ENCODE assay signal across 1 cellular context in genomic region chr7:7989133-7989984, GRCh38.
TF ChIP-seq lines count a peak whose summit lies in the region.

No MANE protein-coding gene starts in this region.

TF ChIP-seq in GM23338, 12 proteins besides CTCF, POLR2A, EP300 and RAD21 (continued from another document):
- TF ChIP-seq, protein P1, sequence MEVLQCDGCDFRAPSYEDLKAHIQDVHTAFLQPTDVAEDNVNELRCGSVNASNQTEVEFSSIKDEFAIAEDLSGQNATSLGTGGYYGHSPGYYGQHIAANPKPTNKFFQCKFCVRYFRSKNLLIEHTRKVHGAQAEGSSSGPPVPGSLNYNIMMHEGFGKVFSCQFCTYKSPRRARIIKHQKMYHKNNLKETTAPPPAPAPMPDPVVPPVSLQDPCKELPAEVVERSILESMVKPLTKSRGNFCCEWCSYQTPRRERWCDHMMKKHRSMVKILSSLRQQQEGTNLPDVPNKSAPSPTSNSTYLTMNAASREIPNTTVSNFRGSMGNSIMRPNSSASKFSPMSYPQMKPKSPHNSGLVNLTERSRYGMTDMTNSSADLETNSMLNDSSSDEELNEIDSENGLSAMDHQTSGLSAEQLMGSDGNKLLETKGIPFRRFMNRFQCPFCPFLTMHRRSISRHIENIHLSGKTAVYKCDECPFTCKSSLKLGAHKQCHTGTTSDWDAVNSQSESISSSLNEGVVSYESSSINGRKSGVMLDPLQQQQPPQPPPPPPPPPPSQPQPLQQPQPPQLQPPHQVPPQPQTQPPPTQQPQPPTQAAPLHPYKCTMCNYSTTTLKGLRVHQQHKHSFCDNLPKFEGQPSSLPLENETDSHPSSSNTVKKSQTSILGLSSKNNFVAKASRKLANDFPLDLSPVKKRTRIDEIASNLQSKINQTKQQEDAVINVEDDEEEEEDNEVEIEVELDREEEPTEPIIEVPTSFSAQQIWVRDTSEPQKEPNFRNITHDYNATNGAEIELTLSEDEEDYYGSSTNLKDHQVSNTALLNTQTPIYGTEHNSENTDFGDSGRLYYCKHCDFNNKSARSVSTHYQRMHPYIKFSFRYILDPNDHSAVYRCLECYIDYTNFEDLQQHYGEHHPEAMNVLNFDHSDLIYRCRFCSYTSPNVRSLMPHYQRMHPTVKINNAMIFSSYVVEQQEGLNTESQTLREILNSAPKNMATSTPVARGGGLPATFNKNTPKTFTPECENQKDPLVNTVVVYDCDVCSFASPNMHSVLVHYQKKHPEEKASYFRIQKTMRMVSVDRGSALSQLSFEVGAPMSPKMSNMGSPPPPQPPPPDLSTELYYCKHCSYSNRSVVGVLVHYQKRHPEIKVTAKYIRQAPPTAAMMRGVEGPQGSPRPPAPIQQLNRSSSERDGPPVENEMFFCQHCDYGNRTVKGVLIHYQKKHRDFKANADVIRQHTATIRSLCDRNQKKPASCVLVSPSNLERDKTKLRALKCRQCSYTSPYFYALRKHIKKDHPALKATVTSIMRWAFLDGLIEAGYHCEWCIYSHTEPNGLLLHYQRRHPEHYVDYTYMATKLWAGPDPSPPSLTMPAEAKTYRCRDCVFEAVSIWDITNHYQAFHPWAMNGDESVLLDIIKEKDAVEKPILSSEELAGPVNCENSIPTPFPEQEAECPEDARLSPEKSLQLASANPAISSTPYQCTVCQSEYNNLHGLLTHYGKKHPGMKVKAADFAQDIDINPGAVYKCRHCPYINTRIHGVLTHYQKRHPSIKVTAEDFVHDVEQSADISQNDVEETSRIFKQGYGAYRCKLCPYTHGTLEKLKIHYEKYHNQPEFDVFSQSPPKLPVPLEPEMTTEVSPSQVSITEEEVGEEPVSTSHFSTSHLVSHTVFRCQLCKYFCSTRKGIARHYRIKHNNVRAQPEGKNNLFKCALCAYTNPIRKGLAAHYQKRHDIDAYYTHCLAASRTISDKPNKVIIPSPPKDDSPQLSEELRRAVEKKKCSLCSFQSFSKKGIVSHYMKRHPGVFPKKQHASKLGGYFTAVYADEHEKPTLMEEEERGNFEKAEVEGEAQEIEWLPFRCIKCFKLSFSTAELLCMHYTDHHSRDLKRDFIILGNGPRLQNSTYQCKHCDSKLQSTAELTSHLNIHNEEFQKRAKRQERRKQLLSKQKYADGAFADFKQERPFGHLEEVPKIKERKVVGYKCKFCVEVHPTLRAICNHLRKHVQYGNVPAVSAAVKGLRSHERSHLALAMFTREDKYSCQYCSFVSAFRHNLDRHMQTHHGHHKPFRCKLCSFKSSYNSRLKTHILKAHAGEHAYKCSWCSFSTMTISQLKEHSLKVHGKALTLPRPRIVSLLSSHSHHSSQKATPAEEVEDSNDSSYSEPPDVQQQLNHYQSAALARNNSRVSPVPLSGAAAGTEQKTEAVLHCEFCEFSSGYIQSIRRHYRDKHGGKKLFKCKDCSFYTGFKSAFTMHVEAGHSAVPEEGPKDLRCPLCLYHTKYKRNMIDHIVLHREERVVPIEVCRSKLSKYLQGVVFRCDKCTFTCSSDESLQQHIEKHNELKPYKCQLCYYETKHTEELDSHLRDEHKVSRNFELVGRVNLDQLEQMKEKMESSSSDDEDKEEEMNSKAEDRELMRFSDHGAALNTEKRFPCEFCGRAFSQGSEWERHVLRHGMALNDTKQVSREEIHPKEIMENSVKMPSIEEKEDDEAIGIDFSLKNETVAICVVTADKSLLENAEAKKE (CRISPR knock-in tag; IDR thresholded peaks at IDR 0.05): no peak
- TF ChIP-seq JUNB (IDR thresholded peaks at IDR 0.05; ENCODE audit: unreplicated experiment) (no peak), POLR2AphosphoS5 (IDR thresholded peaks at IDR 0.05; ENCODE audit: low read depth) (no peak)
TF ChIP-seq in GM23338: peak in this region for 0.
